In genomic region chr1:207751790-207752455, GRCh38 we compare ENCODE assay signal across 8 cellular contexts. TPM values are rescaled to one million over a fixed set of nuclear protein-coding genes. Genes with fewer than 3 reads are reported as not detected.
DNase-seq lines count a peak whose midpoint lies in the region; TF ChIP-seq lines count a peak whose summit lies in the region.

Gene CD46, plus strand, starts transcription at chr1:207752054. Its CDS starts 159 bp downstream, at chr1:207752213.

- H3T11ph ChIP-seq in H9 (ENCODE audit: low read length) = no peak within 1 kb of the TSS

- no peak within 1 kb of the TSS for H3K4ac ChIP-seq in H9 (ENCODE audit: low read depth, low read length)

- peak within 1 kb of the TSS; percentile 82 for H2BK5ac ChIP-seq in H9 (ENCODE audit: insufficient read length, low read length)

- TF ChIP-seq POLR2A in stomach (IDR thresholded peaks at IDR 0.05) = peak in 2 of 4 donors; percentile 74 to 88

- H4K8ac ChIP-seq in H9 (replicated peaks; ENCODE audit: insufficient read length, low read depth, low read length) = no peak within 1 kb of the TSS

- H3K23me2 ChIP-seq in H9 (ENCODE audit: insufficient read length, low read depth, low read length, poor library complexity, severe bottlenecking) = peaks cover 4% of the 10 kb centered on the region

- no peak within 1 kb of the TSS for H3K56ac ChIP-seq in H9 (ENCODE audit: insufficient read length, low read depth, low read length)

- no peaks in the 10 kb centered on the region for H3K9me2 ChIP-seq in neural cell (ENCODE audit: insufficient read depth, low read length)

- TF ChIP-seq EP300 in neural cell (conservative IDR thresholded peaks at IDR 0.05; ENCODE audit: poor library complexity, severe bottlenecking) (peak; percentile 36), stomach (IDR thresholded peaks at IDR 0.05) (peak; percentile 55)

- peak within 1 kb of the TSS; percentile 66 for H3K14ac ChIP-seq in H9 (ENCODE audit: insufficient read depth, low read length)

- no peaks in the 10 kb centered on the region for H4K20me1 ChIP-seq in H9 (ENCODE audit: control insufficient read depth, insufficient read depth, insufficient read length)
- peaks cover 8% of the 10 kb centered on the region for H4K20me1 ChIP-seq in neural cell (ENCODE audit: insufficient read depth)

- H2AK5ac ChIP-seq in H9 (ENCODE audit: insufficient read length, low read length) = no peak within 1 kb of the TSS

- H3K4me3 ChIP-seq in MG63 (peak within 1 kb of the TSS; percentile 80), neural cell (ENCODE audit: low read length) (peak within 1 kb of the TSS; percentile 96), stomach (peak within 1 kb of the TSS; percentile 67 to 93 (median 82))

- H2BK20ac ChIP-seq in H9 (ENCODE audit: low read depth, low read length, poor library complexity, severe bottlenecking) = no peak within 1 kb of the TSS

- TF ChIP-seq CTCF in H9 (conservative IDR thresholded peaks at IDR 0.05) (no peak), neural cell (IDR thresholded peaks at IDR 0.05; ENCODE audit: poor library complexity, severe bottlenecking) (no peak), stomach (IDR thresholded peaks at IDR 0.05) (peak in 1 of 7 experiments; percentile 15)

- H2BK15ac ChIP-seq in H9 (ENCODE audit: low read depth, low read length) = no peak within 1 kb of the TSS

- H4K5ac ChIP-seq in H9 (ENCODE audit: insufficient read length, low read depth, low read length) = no peak within 1 kb of the TSS

- peak within 1 kb of the TSS; percentile 99 for H3K4me3 Mint-ChIP-seq in H9

- no peaks in the 10 kb centered on the region for H3K9me3 Mint-ChIP-seq in H9

- no peak for TF ChIP-seq RAD21 in neural cell (conservative IDR thresholded peaks at IDR 0.05)

- H3K79me2 ChIP-seq in H9 (ENCODE audit: insufficient read depth, low read length) (peaks cover 47% of the 10 kb centered on the region; the same call in 1 of the 2 replicates), neural cell (replicated peaks; ENCODE audit: insufficient read depth, low read length) (peaks cover 47% of the 10 kb centered on the region)

- no peak within 1 kb of the TSS for H3K23ac ChIP-seq in H9 (ENCODE audit: insufficient read length, low read depth, low read length)

- peak within 1 kb of the TSS; percentile 25 for H3K27ac ChIP-seq in H9 (ENCODE audit: insufficient read length, low read depth, low read length)
- peak within 1 kb of the TSS; percentile 97 for H3K27ac ChIP-seq in neural cell (ENCODE audit: low read length)
- peak within 1 kb of the TSS; percentile 87 to 96 (median 94) for H3K27ac ChIP-seq in stomach

- H3K27me3 Mint-ChIP-seq in H9 (ENCODE audit: low read depth) = no peaks in the 10 kb centered on the region

- peak within 1 kb of the TSS; percentile 98 to 99 (median 99) for H3K27ac Mint-ChIP-seq in H9

- peaks cover 61 to 67% of the 10 kb centered on the region in 2 experiments for H3K4me1 Mint-ChIP-seq in H9

- no peak within 1 kb of the TSS for H2BK12ac ChIP-seq in H9 (ENCODE audit: insufficient read length, low read depth, low read length)

- H3K9me3 ChIP-seq in H9 (ENCODE audit: control insufficient read depth, low read depth, low read length) (no peaks in the 10 kb centered on the region), MG63 (no peaks in the 10 kb centered on the region), neural cell (ENCODE audit: low read length) (no peaks in the 10 kb centered on the region), stomach (no peaks in the 10 kb centered on the region)

- H3K4me2 ChIP-seq in H9 (ENCODE audit: insufficient read depth, insufficient read length, low read length) (peak within 1 kb of the TSS; percentile 50), neural cell (ENCODE audit: low read length) (peak within 1 kb of the TSS; percentile 86)

- H3K36me3 Mint-ChIP-seq in H9 (ENCODE audit: insufficient read depth in 1 of 3, low read depth in 3 of 3) = peaks cover 9 to 12% (median 9%) of the 10 kb centered on the region in 3 experiments

- H3K4me1 ChIP-seq in H9 (ENCODE audit: insufficient read depth, low read length) (peaks cover 3% of the 10 kb centered on the region; the same call in 1 of the 2 replicates), stomach (peaks cover 41 to 80% (median 62%) of the 10 kb centered on the region in 4 donors)

- H3K9ac ChIP-seq in H9 (ENCODE audit: extremely low read depth, insufficient read length, low read length) = peak within 1 kb of the TSS; percentile 84
- peak within 1 kb of the TSS; percentile 96 for H3K9ac ChIP-seq in neural cell (ENCODE audit: low read length)

- DNase-seq in ELR (ENCODE audit: low read depth) (peak; percentile 96), H9 (peak; percentile 98), MG63 (peak; percentile 99), SHP77 treated with DMSO at 0.1 percent for 48 hours (lab: John Stamatoyannopoulos, UW) (peak; percentile 82), fibroblast of the conjunctiva (ENCODE audit: low read depth) (peak; percentile 89), stomach (peak; percentile 99)
- DNase-seq in activated effector memory CD4-positive, alpha-beta T cell treated with anti-CD3 and anti-CD28 coated beads, Interleukin-2, amount 50 U/mL, for 16 hours = peak; percentile 98

- H3K18ac ChIP-seq in H9 (ENCODE audit: insufficient read length, low read depth, low read length) = peak within 1 kb of the TSS; percentile 71

- no peak within 1 kb of the TSS for H2BK120ac ChIP-seq in H9 (ENCODE audit: low read depth, low read length, poor library complexity, severe bottlenecking)

- no peak within 1 kb of the TSS for H4K91ac ChIP-seq in H9 (ENCODE audit: insufficient read length, low read depth, low read length)

- intact Hi-C loops in stomach (cut with DNase I; ENCODE audit: low total_unique reads) = no loop called here

- H3K27me3 ChIP-seq in H9 (ENCODE audit: insufficient read depth, low read length) (no peaks in the 10 kb centered on the region), MG63 (no peaks in the 10 kb centered on the region), neural cell (ENCODE audit: insufficient read depth, low read depth, low read length) (no peaks in the 10 kb centered on the region), stomach (no peaks in the 10 kb centered on the region)

- H3K79me1 ChIP-seq in H9 (ENCODE audit: insufficient read depth, low read depth, low read length, poor library complexity, severe bottlenecking) = no peaks in the 10 kb centered on the region

- H2AFZ ChIP-seq in H9 (ENCODE audit: low read length) (no peak within 1 kb of the TSS), neural cell (ENCODE audit: low read depth, low read length) (peak within 1 kb of the TSS; percentile 78)

- H3K36me3 ChIP-seq in MG63 = peaks cover 5% of the 10 kb centered on the region
- H3K36me3 ChIP-seq in neural cell (ENCODE audit: insufficient read depth, low read length) = no peaks in the 10 kb centered on the region
- peaks cover 0 to 1% (median under 1%) of the 10 kb centered on the region in 4 donors for H3K36me3 ChIP-seq in stomach

- no peaks in the 10 kb centered on the region for H3F3A ChIP-seq in neural cell (ENCODE audit: insufficient read depth, low read length, poor library complexity, severe bottlenecking)

- WGBS in H9 (ENCODE audit: extremely low coverage, insufficient read length, low lambda C conversion rate) = no CpG with 5 or more reads among the region's 55 CpGs
- 0 to 1% (median 1%) methylated on average over 31 to 55 of the region's 55 CpGs for WGBS in stomach, 5 donors

TF ChIP-seq in neural cell, 6 proteins besides CTCF, POLR2A, EP300 and RAD21:
- TF ChIP-seq TAF1 (IDR thresholded peaks at IDR 0.05; ENCODE audit: low read depth) (peak; percentile 83), EZH2 (IDR thresholded peaks at IDR 0.05; ENCODE audit: borderline replicate concordance, insufficient read depth, low read length, poor library complexity, severe bottlenecking) (no peak), SMC3 (conservative IDR thresholded peaks at IDR 0.05; ENCODE audit: poor library complexity) (no peak), MXI1 (conservative IDR thresholded peaks at IDR 0.05; ENCODE audit: poor library complexity, severe bottlenecking) (peak; percentile 77), POLR2AphosphoS5 (IDR thresholded peaks at IDR 0.05) (peak; percentile 99), REST (IDR thresholded peaks at IDR 0.05; ENCODE audit: borderline replicate concordance) (peak; percentile 87)

RNA-seq across cellular contexts. Expression of gene CD46, which starts in this region (rescaled TPM):
- total RNA-seq in H9 (2021) = 89.2 and 90.0 TPM in 2 replicates
- total RNA-seq in MG63 (2014; rRNA removed; shearing (Covaris generic); ENCODE audit: low replicate concordance) = 86.4 and 123 TPM in 2 replicates
- polyA plus RNA-seq in neural cell = 351 and 393 TPM in 2 replicates
- polyA minus RNA-seq in neural cell = 187 and 205 TPM in 2 replicates
- 100 to 1,000 TPM in 3 of 5 donors, 10 to 100 TPM in 2; 31.5 to 424 (median 102) TPM for total RNA-seq in stomach
- polyA plus RNA-seq in stomach = 100 to 1,000 TPM in 1 of 3 donors, 10 to 100 TPM in 2; 25.2 to 104 (median 69.3) TPM

Comparison
In these comparisons a context has a peak if more than half of its experiments do, and no peak if none do; other contexts are left out.
1. Peak in every context shown above with its lines: DNase-seq, H3K4me3 ChIP-seq and H3K27ac ChIP-seq.
2. H3K27ac ChIP-seq: peak in every context shown above with its lines; median percentile 97 in neural cell; 94 in stomach; 25 in H9.